10 cellular contexts compared by ENCODE assay signal in the genomic region with DNA sequence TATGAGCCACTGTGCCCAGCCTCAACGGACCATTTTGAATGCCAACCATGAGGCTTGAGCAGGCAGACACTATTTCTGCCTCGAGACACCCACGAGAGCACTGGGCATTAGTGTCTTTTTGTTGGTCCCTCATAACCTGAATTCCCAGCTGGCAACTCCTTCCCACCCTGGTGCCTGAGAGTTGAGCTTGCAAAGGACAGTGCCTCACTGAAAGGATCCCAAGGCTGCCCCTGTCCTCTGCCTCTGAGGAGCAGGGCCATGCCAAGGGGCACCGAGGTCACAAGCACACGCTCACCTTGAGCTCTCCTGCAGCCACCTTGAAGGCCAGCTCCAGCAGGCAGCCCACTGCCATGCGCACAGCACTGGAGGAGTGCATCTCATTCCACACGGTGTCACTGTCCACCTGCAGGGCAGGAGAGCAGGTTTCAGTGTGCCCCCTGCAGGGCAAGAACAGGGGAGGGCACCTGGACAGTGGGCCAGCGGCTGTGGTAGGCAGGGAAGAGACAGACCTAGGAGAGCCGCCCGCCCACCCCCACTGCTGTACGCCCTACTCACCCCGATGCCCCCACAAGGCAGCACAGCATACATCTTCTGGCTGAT. TPM values are rescaled to one million over a fixed set of nuclear protein-coding genes. Genes with fewer than 3 reads are reported as not detected.
A peak's percentile ranks its signal among the peaks of the same experiment; 100 is the strongest.
DNase-seq lines count a peak whose midpoint lies in the region; ATAC-seq and TF ChIP-seq lines count a peak whose summit lies in the region.
"Had no signal": no experiment of that assay in that cellular context is flagged by ENCODE, and none has a peak within 500 bp of the region (broad histone marks: within the 10 kb centered on the region; RNA-seq: fewer than 3 reads in every experiment).

No MANE protein-coding gene starts in this region.

- DNase-seq in DMS53 (lab: John Stamatoyannopoulos, UW) (peak; percentile 93), HT1080 (ENCODE audit: low read depth) (peak; percentile 34), WERI-Rb-1 (peak; percentile 88), kidney tubule cell (ENCODE audit: low spot score) (peak; percentile 62), tibial nerve (ENCODE audit: low spot score in 2 of 2) (no peak)
- DNase-seq in activated naive CD4-positive, alpha-beta T cell (lab: John Stamatoyannopoulos, UW), result no peak
- DNase-seq: body of pancreas, NCI-H446 had no signal

- H3K4me3 ChIP-seq in WERI-Rb-1 (ENCODE audit: low read depth, low read length) (no peak overlapping the region), tibial nerve (no peak overlapping the region)
- H3K4me3 ChIP-seq: body of pancreas had no signal

- H3K36me3 ChIP-seq in WERI-Rb-1, result peaks cover 92% of the 10 kb centered on the region
- peaks cover 0 to 99% (median 38%) of the 10 kb centered on the region in 3 donors for H3K36me3 ChIP-seq in tibial nerve

- H3K27ac ChIP-seq in WERI-Rb-1 (no peak overlapping the region), tibial nerve (no peak overlapping the region)
- H3K27ac ChIP-seq: body of pancreas had no signal

- no peak for TF ChIP-seq EP300 in tibial nerve (IDR thresholded peaks at IDR 0.05)

- no peak for ATAC-seq in GM18858 (IDR thresholded peaks at IDR 0.05; ENCODE audit: unreplicated experiment)
- no peak for ATAC-seq in HG03159 (IDR thresholded peaks at IDR 0.05; ENCODE audit: unreplicated experiment)
- ATAC-seq: body of pancreas had no signal

- WGBS in tibial nerve, 2 donors, result 77 to 86% methylated on average over 7 to 9 of the region's 12 CpGs

- no peaks in the 10 kb centered on the region for H3K27me3 ChIP-seq in WERI-Rb-1 (ENCODE audit: insufficient read depth, low read depth, severe bottlenecking)
- no peaks in the 10 kb centered on the region for H3K27me3 ChIP-seq in tibial nerve
- H3K27me3 ChIP-seq: body of pancreas had no signal

- H3K9me3 ChIP-seq in WERI-Rb-1 (ENCODE audit: severe bottlenecking) (no peaks in the 10 kb centered on the region), tibial nerve (no peaks in the 10 kb centered on the region)
- H3K9me3 ChIP-seq: body of pancreas had no signal

- TF ChIP-seq CTCF in WERI-Rb-1 (IDR thresholded peaks at IDR 0.05; ENCODE audit: low read depth, low read length) (peak; percentile 98), tibial nerve (IDR thresholded peaks at IDR 0.05) (no peak)

- H3K4me1 ChIP-seq in tibial nerve, result peaks cover 0 to 17% (median 11%) of the 10 kb centered on the region in 4 donors
- H3K4me1 ChIP-seq: body of pancreas had no signal

- no peak for TF ChIP-seq POLR2A in tibial nerve (IDR thresholded peaks at IDR 0.05)

RNA-seq across cellular contexts. Expression of gene G6PC3, which starts 12.8 kb away (rescaled TPM):
- total RNA-seq in HT1080 (2014; rRNA removed; shearing (Covaris generic)), result 67.9 and 101 TPM in 2 replicates
- polyA plus RNA-seq in HT1080 (2015; cell fraction: cytosol; rRNA removed), result 156 and 175 TPM in 2 replicates
- 110 and 116 TPM in 2 replicates for polyA plus RNA-seq in HT1080 (2015; cell fraction: nucleus; rRNA removed)
- 10 to 100 TPM; 24.9 to 68.7 (median 36.2) TPM for total RNA-seq in tibial nerve

RNA-seq across cellular contexts. Expression of gene LSM12, which starts 16.9 kb away (rescaled TPM):
- total RNA-seq in HT1080 (2014; rRNA removed; shearing (Covaris generic)), result 68.6 and 92.3 TPM in 2 replicates
- polyA plus RNA-seq in HT1080 (2015; cell fraction: cytosol; rRNA removed), result 102 and 109 TPM in 2 replicates
- 34.7 and 38.4 TPM in 2 replicates for polyA plus RNA-seq in HT1080 (2015; cell fraction: nucleus; rRNA removed)
- total RNA-seq in tibial nerve, result 10 to 100 TPM; 18.2 to 37.2 (median 23.9) TPM

RNA-seq across cellular contexts. Expression of gene HDAC5, which starts 40.1 kb away (rescaled TPM):
- 27.8 and 30.0 TPM in 2 replicates for total RNA-seq in HT1080 (2014; rRNA removed; shearing (Covaris generic))
- polyA plus RNA-seq in HT1080 (2015; cell fraction: cytosol; rRNA removed), result 14.5 and 26.8 TPM in 2 replicates
- 22.6 and 23.8 TPM in 2 replicates for polyA plus RNA-seq in HT1080 (2015; cell fraction: nucleus; rRNA removed)
- total RNA-seq in tibial nerve, result 100 to 1,000 TPM in 3 of 4 donors, 10 to 100 TPM in 1; 99.8 to 201 (median 125) TPM

RNA-seq across cellular contexts. Expression of gene HROB, which starts 58.4 kb away (rescaled TPM):
- 11.1 and 12.3 TPM in 2 replicates for total RNA-seq in HT1080 (2014; rRNA removed; shearing (Covaris generic))
- 6.1 and 6.7 TPM in 2 replicates for polyA plus RNA-seq in HT1080 (2015; cell fraction: cytosol; rRNA removed)
- polyA plus RNA-seq in HT1080 (2015; cell fraction: nucleus; rRNA removed), result 14.9 and 15.4 TPM in 2 replicates
- 1 to 10 TPM; 1.5 to 2.7 (median 2.1) TPM for total RNA-seq in tibial nerve

Comparison
In these comparisons a context has a peak if more than half of its experiments do, and no peak if none do; other contexts are left out.
1. DNase-seq: peak in DMS53 (single experiment), HT1080 (single experiment), WERI-Rb-1 (single experiment) and kidney tubule cell (single experiment); none in tibial nerve (0 of 2) and activated naive CD4-positive, alpha-beta T cell (0 of 4).